Comparison of ENCODE assay signal across 8 cellular contexts in genomic region chr7:140640060-140640611, GRCh38. TPM values are rescaled to one million over a fixed set of nuclear protein-coding genes. Genes with fewer than 3 reads are reported as not detected.
DNase-seq lines count a peak whose midpoint lies in the region; ATAC-seq and TF ChIP-seq lines count a peak whose summit lies in the region.

No MANE protein-coding gene starts in this region.

- no peak overlapping the region for H2BK15ac ChIP-seq in H9 (ENCODE audit: low read depth, low read length)

- H3K56ac ChIP-seq in H9 (ENCODE audit: insufficient read length, low read depth, low read length), result no peak overlapping the region

- H4K91ac ChIP-seq in H9 (ENCODE audit: insufficient read length, low read depth, low read length), result no peak overlapping the region

- no peaks in the 10 kb centered on the region for H4K20me1 ChIP-seq in H9 (ENCODE audit: control insufficient read depth, insufficient read depth, insufficient read length)

- WGBS in H9 (ENCODE audit: extremely low coverage, insufficient read length, low lambda C conversion rate), result no CpG with 5 or more reads among the region's 71 CpGs
- WGBS in prostate gland, result under 1% methylated on average over 71 of the region's 71 CpGs

- H3K4me2 ChIP-seq in H9 (ENCODE audit: insufficient read depth, insufficient read length, low read length), result peak overlapping the region; percentile 74

- H2AFZ ChIP-seq in H9 (ENCODE audit: low read length), result no peak overlapping the region

- H3K4me3 ChIP-seq in left ventricle myocardium inferior, result peak overlapping the region; percentile 81
- H3K4me3 ChIP-seq in prostate gland, result peak overlapping the region; percentile 50 to 51

- peaks cover 45 to 51% of the 10 kb centered on the region in 2 experiments for H3K4me1 Mint-ChIP-seq in H9
- H3K4me1 Mint-ChIP-seq in activated naive CD4-positive, alpha-beta T cell treated with anti-CD3 and anti-CD28 coated beads, Interleukin-2, amount 50 U/mL, for 24 hours, result peaks cover 17% of the 10 kb centered on the region

- no peaks in the 10 kb centered on the region for H3K27me3 ChIP-seq in H9 (ENCODE audit: insufficient read depth, low read length)
- peaks cover 14% of the 10 kb centered on the region for H3K27me3 ChIP-seq in left ventricle myocardium inferior (ENCODE audit: low read depth)
- no peaks in the 10 kb centered on the region for H3K27me3 ChIP-seq in prostate gland (replicated peaks; ENCODE audit: insufficient read depth)

- H3K23me2 ChIP-seq in H9 (ENCODE audit: insufficient read length, low read depth, low read length, poor library complexity, severe bottlenecking), result peaks cover 15% of the 10 kb centered on the region

- H2BK5ac ChIP-seq in H9 (ENCODE audit: insufficient read length, low read length), result no peak overlapping the region

- H3K9me3 ChIP-seq in H9 (ENCODE audit: control insufficient read depth, low read depth, low read length) (no peaks in the 10 kb centered on the region), left ventricle myocardium inferior (replicated peaks) (no peaks in the 10 kb centered on the region), prostate gland (no peaks in the 10 kb centered on the region)

- H3K36me3 Mint-ChIP-seq in H9 (ENCODE audit: insufficient read depth in 1 of 3, low read depth in 3 of 3), result no peaks in the 10 kb centered on the region
- H3K36me3 Mint-ChIP-seq in activated naive CD4-positive, alpha-beta T cell treated with anti-CD3 and anti-CD28 coated beads, Interleukin-2, amount 50 U/mL, for 24 hours, result no peaks in the 10 kb centered on the region

- TF ChIP-seq POLR2A in prostate gland (IDR thresholded peaks at IDR 0.05), result no peak

- no peak overlapping the region for H2BK120ac ChIP-seq in H9 (ENCODE audit: low read depth, low read length, poor library complexity, severe bottlenecking)

- H3K36me3 ChIP-seq in left ventricle myocardium inferior (no peaks in the 10 kb centered on the region), prostate gland (no peaks in the 10 kb centered on the region)

- no peak overlapping the region for H2AK5ac ChIP-seq in H9 (ENCODE audit: insufficient read length, low read length)

- H3K14ac ChIP-seq in H9 (ENCODE audit: insufficient read depth, low read length), result peak overlapping the region; percentile 85; the same call in 1 of the 2 replicates

- peak overlapping the region in 1 of 3 experiments; percentile 81; a peak in 2 of 7 replicates for H3K27ac Mint-ChIP-seq in H9
- peak overlapping the region; percentile 3 for H3K27ac Mint-ChIP-seq in activated naive CD4-positive, alpha-beta T cell treated with anti-CD3 and anti-CD28 coated beads, Interleukin-2, amount 50 U/mL, for 24 hours

- DNase-seq in AG20443 (ENCODE audit: low spot score) (peak; percentile 77), H9 (peak; percentile 51), left ventricle myocardium inferior (peak; percentile 60), prostate gland (ENCODE audit: low spot score) (no peak), NOMO-1 (lab: John Stamatoyannopoulos, UW; ENCODE audit: unreplicated experiment in 2 of 2) (no peak)
- no peak for DNase-seq in stimulated activated CD8-positive, alpha-beta memory T cell treated with anti-CD3 and anti-CD28 coated beads, Interleukin-4, amount 100 ng/mL, for 48 hours

- no peak for TF ChIP-seq CTCF in H9 (conservative IDR thresholded peaks at IDR 0.05)
- TF ChIP-seq CTCF in left ventricle myocardium inferior (IDR thresholded peaks at IDR 0.05; ENCODE audit: borderline replicate concordance), result no peak
- no peak for TF ChIP-seq CTCF in prostate gland (IDR thresholded peaks at IDR 0.05)

- H3K4ac ChIP-seq in H9 (ENCODE audit: low read depth, low read length), result no peak overlapping the region; the same call in 1 of the 2 replicates

- no peaks in the 10 kb centered on the region for H3K79me2 ChIP-seq in H9 (ENCODE audit: insufficient read depth, low read length)

- H3K79me1 ChIP-seq in H9 (ENCODE audit: insufficient read depth, low read depth, low read length, poor library complexity, severe bottlenecking), result no peaks in the 10 kb centered on the region

- H2BK12ac ChIP-seq in H9 (ENCODE audit: insufficient read length, low read depth, low read length), result no peak overlapping the region

- H3T11ph ChIP-seq in H9 (ENCODE audit: low read length), result no peak overlapping the region

- H3K4me1 ChIP-seq in H9 (ENCODE audit: insufficient read depth, low read length) (peaks cover 14% of the 10 kb centered on the region; the same call in 1 of the 2 replicates), left ventricle myocardium inferior (peaks cover 63% of the 10 kb centered on the region), prostate gland (replicated peaks) (no peaks in the 10 kb centered on the region)

- no peak overlapping the region for H4K5ac ChIP-seq in H9 (ENCODE audit: insufficient read length, low read depth, low read length)

- H4K8ac ChIP-seq in H9 (replicated peaks; ENCODE audit: insufficient read length, low read depth, low read length), result no peak overlapping the region

- peak overlapping the region; percentile 50 for H3K9ac ChIP-seq in H9 (ENCODE audit: extremely low read depth, insufficient read length, low read length)

- peak overlapping the region; percentile 92 to 94 for H3K4me3 Mint-ChIP-seq in H9
- H3K4me3 Mint-ChIP-seq in activated naive CD4-positive, alpha-beta T cell treated with anti-CD3 and anti-CD28 coated beads, Interleukin-2, amount 50 U/mL, for 24 hours, result peak overlapping the region; percentile 88

- H3K27ac ChIP-seq in H9 (ENCODE audit: insufficient read length, low read depth, low read length) (no peak overlapping the region), left ventricle myocardium inferior (replicated peaks) (peak overlapping the region; percentile 95), prostate gland (peak overlapping the region; percentile 70 to 78)

- H3K27me3 Mint-ChIP-seq in H9 (ENCODE audit: low read depth), result peaks cover 36% of the 10 kb centered on the region
- peaks cover 43% of the 10 kb centered on the region for H3K27me3 Mint-ChIP-seq in activated naive CD4-positive, alpha-beta T cell treated with anti-CD3 and anti-CD28 coated beads, Interleukin-2, amount 50 U/mL, for 24 hours

- peak overlapping the region; percentile 82 for H3K18ac ChIP-seq in H9 (ENCODE audit: insufficient read length, low read depth, low read length)

- H3K9me3 Mint-ChIP-seq in H9, result no peaks in the 10 kb centered on the region
- H3K9me3 Mint-ChIP-seq in activated naive CD4-positive, alpha-beta T cell treated with anti-CD3 and anti-CD28 coated beads, Interleukin-2, amount 50 U/mL, for 24 hours, result no peaks in the 10 kb centered on the region

- H2BK20ac ChIP-seq in H9 (ENCODE audit: low read depth, low read length, poor library complexity, severe bottlenecking), result no peak overlapping the region

- H3K23ac ChIP-seq in H9 (ENCODE audit: insufficient read length, low read depth, low read length), result no peak overlapping the region

- intact Hi-C loops in left ventricle myocardium inferior (cut with micrococcal nuclease), result no loop called here
- intact Hi-C loops in prostate gland (cut with DNase I), result loop anchor here (5.0 kb wide), 1 partner anchor 38 kb away; no protein-coding TSS in a partner anchor

- ATAC-seq in HG03342 (IDR thresholded peaks at IDR 0.05; ENCODE audit: unreplicated experiment), result no peak

RNA-seq across cellular contexts. Expression of gene DENND2A, which starts 0.5 kb away (rescaled TPM):
- 7.3 and 8.2 TPM in 2 replicates for total RNA-seq in H9 (2021)
- total RNA-seq in left ventricle myocardium inferior, result 10.8 TPM
- 1 to 10 TPM; 4.0 to 9.2 TPM for total RNA-seq in prostate gland

RNA-seq across cellular contexts. Expression of gene ADCK2, which starts 32.6 kb away (rescaled TPM):
- 12.3 and 12.4 TPM in 2 replicates for total RNA-seq in H9 (2021)
- total RNA-seq in left ventricle myocardium inferior, result 8.5 TPM
- total RNA-seq in prostate gland, result 10 to 100 TPM; 26.5 to 30.6 TPM

RNA-seq across cellular contexts. Expression of gene NDUFB2, which starts 56.4 kb away (rescaled TPM):
- total RNA-seq in H9 (2021), result 177 and 185 TPM in 2 replicates
- 682 TPM for total RNA-seq in left ventricle myocardium inferior
- total RNA-seq in prostate gland, result 100 to 1,000 TPM; 151 to 333 TPM

Comparison
In these comparisons a context has a peak if more than half of its experiments do, and no peak if none do; other contexts are left out.
1. DNase-seq: peak in AG20443 (single experiment), H9 (single experiment) and left ventricle myocardium inferior (single experiment); none in prostate gland (single experiment), stimulated activated CD8-positive, alpha-beta memory T cell treated with anti-CD3 and anti-CD28 coated beads, Interleukin-4, amount 100 ng/mL, for 48 hours (single experiment) and NOMO-1 (0 of 2).